In genomic region chr2:122322815-122323214, GRCh38 we compare ENCODE assay signal across 1 cellular context.
TF ChIP-seq lines count a peak whose summit lies in the region.

No MANE protein-coding gene starts in this region.

TF ChIP-seq in K562, 482 proteins besides CTCF, POLR2A, EP300 and RAD21 (continued from another document):
- TF ChIP-seq RERE (CRISPR knock-in tag; IDR thresholded peaks at IDR 0.05; ENCODE audit: borderline replicate concordance) (no peak), RBFOX2 (IDR thresholded peaks at IDR 0.05; ENCODE audit: low read depth, low read length) (no peak), NEUROD1 (IDR thresholded peaks at IDR 0.05; ENCODE audit: borderline replicate concordance, low read depth, low read length, partially characterized antibody) (no peak)
- TF ChIP-seq, protein P1, sequence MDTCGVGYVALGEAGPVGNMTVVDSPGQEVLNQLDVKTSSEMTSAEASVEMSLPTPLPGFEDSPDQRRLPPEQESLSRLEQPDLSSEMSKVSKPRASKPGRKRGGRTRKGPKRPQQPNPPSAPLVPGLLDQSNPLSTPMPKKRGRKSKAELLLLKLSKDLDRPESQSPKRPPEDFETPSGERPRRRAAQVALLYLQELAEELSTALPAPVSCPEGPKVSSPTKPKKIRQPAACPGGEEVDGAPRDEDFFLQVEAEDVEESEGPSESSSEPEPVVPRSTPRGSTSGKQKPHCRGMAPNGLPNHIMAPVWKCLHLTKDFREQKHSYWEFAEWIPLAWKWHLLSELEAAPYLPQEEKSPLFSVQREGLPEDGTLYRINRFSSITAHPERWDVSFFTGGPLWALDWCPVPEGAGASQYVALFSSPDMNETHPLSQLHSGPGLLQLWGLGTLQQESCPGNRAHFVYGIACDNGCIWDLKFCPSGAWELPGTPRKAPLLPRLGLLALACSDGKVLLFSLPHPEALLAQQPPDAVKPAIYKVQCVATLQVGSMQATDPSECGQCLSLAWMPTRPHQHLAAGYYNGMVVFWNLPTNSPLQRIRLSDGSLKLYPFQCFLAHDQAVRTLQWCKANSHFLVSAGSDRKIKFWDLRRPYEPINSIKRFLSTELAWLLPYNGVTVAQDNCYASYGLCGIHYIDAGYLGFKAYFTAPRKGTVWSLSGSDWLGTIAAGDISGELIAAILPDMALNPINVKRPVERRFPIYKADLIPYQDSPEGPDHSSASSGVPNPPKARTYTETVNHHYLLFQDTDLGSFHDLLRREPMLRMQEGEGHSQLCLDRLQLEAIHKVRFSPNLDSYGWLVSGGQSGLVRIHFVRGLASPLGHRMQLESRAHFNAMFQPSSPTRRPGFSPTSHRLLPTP (IDR thresholded peaks at IDR 0.05; ENCODE audit: borderline replicate concordance, extremely low read depth, insufficient read length), result no peak
